In genomic region chr15:47414207-47414606, GRCh38 we compare ENCODE assay signal across 29 cellular contexts.
"Had no signal": no experiment of that assay in that cellular context is flagged by ENCODE, and none has a peak within 500 bp of the region (broad histone marks: within the 10 kb centered on the region; RNA-seq: fewer than 3 reads in every experiment).

No MANE protein-coding gene starts in this region.

- H3K36me3 ChIP-seq: ascending aorta, cardiac muscle cell, WERI-Rb-1 had no signal

- H3K9me3 ChIP-seq: ascending aorta had no signal

- H3K27ac ChIP-seq: cardiac muscle cell, WERI-Rb-1 had no signal

- H3K27me3 ChIP-seq: ascending aorta, cardiac muscle cell had no signal

- ATAC-seq: activated CD8-positive, alpha-beta T cell treated with anti-CD3 and anti-CD28 coated beads for 36 hours; activated T-cell treated with anti-CD3 and anti-CD28 coated beads, Interleukin-2, amount 50 U/mL, for 72 hours; activated T-helper 17 cell treated with anti-CD3 and anti-CD28 coated beads, Interleukin-2, amount 50 U/mL, for 72 hours had no signal

- H3K4me3 ChIP-seq: ascending aorta, cardiac muscle cell had no signal

- DNase-seq: activated CD4-positive, alpha-beta T cell treated with anti-CD3 and anti-CD28 coated beads, Interleukin-2, amount 10 ng/mL, durations not matched to agents 24 days and 14 days; activated CD4-positive, alpha-beta T cell treated with anti-CD3 and anti-CD28 coated beads, Interleukin-2, amount 50 U/mL, for 4 hours; activated CD8-positive, alpha-beta T cell treated with anti-CD3 and anti-CD28 coated beads for 36 hours; activated effector memory CD4-positive, alpha-beta T cell treated with anti-CD3 and anti-CD28 coated beads, Interleukin-2, amount 50 U/mL, for 16 hours; activated naive CD4-positive, alpha-beta T cell; activated naive CD4-positive, alpha-beta T cell treated with anti-CD3 and anti-CD28 coated beads, Interleukin-2, amount 50 U/mL, for 16 hours; activated naive CD8-positive, alpha-beta T cell treated with anti-CD3 and anti-CD28 coated beads for 36 hours; activated T-cell treated with anti-CD3 and anti-CD28 coated beads, Interleukin-2, amount 50 U/mL, for 1 hour; activated T-cell treated with anti-CD3 and anti-CD28 coated beads, Interleukin-2, amount 50 U/mL, for 72 hours; amygdala; Kasumi-1; MM.1S; MV-4-11; NCI-H1092; NCI-H1436 treated with DMSO at 0.1 percent for 48 hours; NCI-H1694 treated with DMSO at 0.1 percent for 48 hours; NCI-H2029; NCI-H510A; NCI-H526; NCI-H748 treated with DMSO at 0.1 percent for 48 hours; NK-92 treated with Interleukin-12 subunit alpha and Interleukin-12 subunit beta, amount 100 ng/mL, for 24 hours; Right ventricle myocardium superior; SW 1271; T-helper 1 cell; T-helper 9 cell; WERI-Rb-1 had no signal
